ENCODE assay signal across 8 cellular contexts in the genomic region with DNA sequence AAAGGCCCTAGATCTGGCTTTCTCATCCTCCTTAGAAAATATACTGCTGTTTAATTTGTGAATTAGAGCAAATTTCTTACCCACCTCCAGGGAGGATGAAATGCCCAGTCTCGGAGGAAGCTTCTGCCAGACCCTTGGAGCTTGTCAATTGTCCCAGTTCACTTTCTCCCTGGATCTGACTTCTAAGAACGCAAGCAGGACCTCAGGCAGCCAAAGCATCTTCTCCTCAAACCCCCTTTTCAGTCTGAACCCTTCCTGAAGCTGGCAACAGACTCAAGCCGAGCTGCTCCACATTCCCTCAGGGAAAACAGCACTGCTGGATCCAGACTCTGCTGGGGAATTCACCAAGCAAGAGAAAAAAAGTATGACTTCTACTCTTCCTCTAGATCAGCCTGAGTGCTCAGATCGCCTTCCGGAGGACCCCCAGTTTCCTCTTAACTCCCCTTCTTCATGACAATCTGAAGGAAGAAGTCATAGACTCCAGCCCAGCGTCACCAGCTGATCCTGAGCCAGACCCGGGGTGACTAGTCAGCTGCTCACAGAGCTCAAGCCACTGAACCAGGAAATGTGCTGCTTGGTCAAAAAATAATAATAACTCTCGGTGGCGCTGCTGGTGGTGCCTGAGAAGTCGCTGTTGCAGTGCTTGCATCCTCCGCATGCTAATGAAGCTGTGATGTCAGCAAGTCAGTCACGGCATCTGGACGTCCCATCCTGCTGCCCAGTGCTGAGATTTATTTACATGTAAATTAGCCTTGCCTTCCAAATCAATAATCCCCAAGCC. TPM values are rescaled to one million over a fixed set of nuclear protein-coding genes. Genes with fewer than 3 reads are reported as not detected.
A peak's percentile ranks its signal among the peaks of the same experiment; 100 is the strongest.
DNase-seq lines count a peak whose midpoint lies in the region; ATAC-seq and TF ChIP-seq lines count a peak whose summit lies in the region.

A gene with protein sequence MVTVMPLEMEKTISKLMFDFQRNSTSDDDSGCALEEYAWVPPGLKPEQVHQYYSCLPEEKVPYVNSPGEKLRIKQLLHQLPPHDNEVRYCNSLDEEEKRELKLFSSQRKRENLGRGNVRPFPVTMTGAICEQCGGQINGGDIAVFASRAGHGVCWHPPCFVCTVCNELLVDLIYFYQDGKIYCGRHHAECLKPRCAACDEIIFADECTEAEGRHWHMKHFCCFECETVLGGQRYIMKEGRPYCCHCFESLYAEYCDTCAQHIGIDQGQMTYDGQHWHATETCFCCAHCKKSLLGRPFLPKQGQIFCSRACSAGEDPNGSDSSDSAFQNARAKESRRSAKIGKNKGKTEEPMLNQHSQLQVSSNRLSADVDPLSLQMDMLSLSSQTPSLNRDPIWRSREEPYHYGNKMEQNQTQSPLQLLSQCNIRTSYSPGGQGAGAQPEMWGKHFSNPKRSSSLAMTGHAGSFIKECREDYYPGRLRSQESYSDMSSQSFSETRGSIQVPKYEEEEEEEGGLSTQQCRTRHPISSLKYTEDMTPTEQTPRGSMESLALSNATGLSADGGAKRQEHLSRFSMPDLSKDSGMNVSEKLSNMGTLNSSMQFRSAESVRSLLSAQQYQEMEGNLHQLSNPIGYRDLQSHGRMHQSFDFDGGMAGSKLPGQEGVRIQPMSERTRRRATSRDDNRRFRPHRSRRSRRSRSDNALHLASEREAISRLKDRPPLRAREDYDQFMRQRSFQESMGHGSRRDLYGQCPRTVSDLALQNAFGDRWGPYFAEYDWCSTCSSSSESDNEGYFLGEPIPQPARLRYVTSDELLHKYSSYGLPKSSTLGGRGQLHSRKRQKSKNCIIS (minus strand): TSS at position 641 of the 781 bp plus-strand sequence. CDS start 26,539 bp downstream, outside the sequence.

- H3K36me3 ChIP-seq in SJSA1 = no peaks in the 10 kb centered on the region

- peak within 1 kb of the TSS; percentile 42 for H3K4me3 ChIP-seq in SJSA1
- H3K4me3 ChIP-seq in fibroblast of villous mesenchyme (ENCODE audit: low read depth, low read length) = peak within 1 kb of the TSS; percentile 65

- ATAC-seq in GM18505 (IDR thresholded peaks at IDR 0.05; ENCODE audit: unreplicated experiment) (peak; percentile 62), HG02852 (IDR thresholded peaks at IDR 0.05; ENCODE audit: unreplicated experiment) (peak; percentile 90)
- peak in 1 of 2 donors; percentile 45 for ATAC-seq in natural killer cell treated with Interleukin-12 subunit alpha and Interleukin-12 subunit beta and Interleukin-15 and Interleukin-18, amount 100 ng/mL, for 72 hours
- no peak for ATAC-seq in activated T-cell treated with anti-CD3 and anti-CD28 coated beads, Interleukin-2, amount 50 U/mL, for 72 hours (replicated peaks in 1 of 2)

- peak within 1 kb of the TSS; percentile 74 for H3K27ac ChIP-seq in SJSA1

- H3K27me3 ChIP-seq in SJSA1 (replicated peaks) = no peaks in the 10 kb centered on the region

- H3K27me3 Mint-ChIP-seq in natural killer cell treated with Interleukin-12 subunit alpha and Interleukin-12 subunit beta and Interleukin-15 and Interleukin-18, amount 100 ng/mL, for 72 hours = no peaks in the 10 kb centered on the region
- peaks cover 2% of the 10 kb centered on the region for H3K27me3 Mint-ChIP-seq in T-helper 2 cell treated with Interferon-gamma antibody and Interleukin-4, amounts not matched to agents 5 μg/mL and 100 μg/mL, for 36 hours (ENCODE audit: low read depth)
- H3K27me3 Mint-ChIP-seq in activated T-cell treated with anti-CD3 and anti-CD28 coated beads, Interleukin-2, amount 50 U/mL, for 72 hours (ENCODE audit: low read depth) = no peaks in the 10 kb centered on the region

- H3K4me1 ChIP-seq in SJSA1 (replicated peaks) = peaks cover 64% of the 10 kb centered on the region

- TF ChIP-seq CTCF in fibroblast of villous mesenchyme (IDR thresholded peaks at IDR 0.05; ENCODE audit: insufficient read depth, low read depth, low read length) = peak; percentile 26

- peak; percentile 80 to 85 for DNase-seq in SJSA1 (ENCODE audit: low read depth in 1 of 2, low spot score in 2 of 2)
- peak; percentile 95 for DNase-seq in fibroblast of villous mesenchyme (ENCODE audit: low read depth)
- DNase-seq in natural killer cell treated with Interleukin-12 subunit alpha and Interleukin-12 subunit beta and Interleukin-15 and Interleukin-18, amount 100 ng/mL, for 72 hours (ENCODE audit: low spot score) = no peak
- DNase-seq in GM19238 (ENCODE audit: insufficient read length, low spot score) = no peak
- no peak for DNase-seq in T-helper 2 cell treated with Interferon-gamma antibody and Interleukin-4, amounts not matched to agents 5 μg/mL and 100 μg/mL, for 36 hours (ENCODE audit: low spot score)
- no peak for DNase-seq in activated T-cell treated with anti-CD3 and anti-CD28 coated beads, Interleukin-2, amount 50 U/mL, for 72 hours

- no peak for TF ChIP-seq POLR2A in GM18505 (IDR thresholded peaks at IDR 0.05; ENCODE audit: borderline replicate concordance, extremely low read depth, insufficient read depth, insufficient read length)

- peak within 1 kb of the TSS; percentile 31 for H3K4me3 Mint-ChIP-seq in natural killer cell treated with Interleukin-12 subunit alpha and Interleukin-12 subunit beta and Interleukin-15 and Interleukin-18, amount 100 ng/mL, for 72 hours
- H3K4me3 Mint-ChIP-seq in T-helper 2 cell treated with Interferon-gamma antibody and Interleukin-4, amounts not matched to agents 5 μg/mL and 100 μg/mL, for 36 hours = no peak within 1 kb of the TSS
- H3K4me3 Mint-ChIP-seq in activated T-cell treated with anti-CD3 and anti-CD28 coated beads, Interleukin-2, amount 50 U/mL, for 72 hours = no peak within 1 kb of the TSS

- H3K9me3 Mint-ChIP-seq in natural killer cell treated with Interleukin-12 subunit alpha and Interleukin-12 subunit beta and Interleukin-15 and Interleukin-18, amount 100 ng/mL, for 72 hours = no peaks in the 10 kb centered on the region
- no peaks in the 10 kb centered on the region for H3K9me3 Mint-ChIP-seq in T-helper 2 cell treated with Interferon-gamma antibody and Interleukin-4, amounts not matched to agents 5 μg/mL and 100 μg/mL, for 36 hours
- H3K9me3 Mint-ChIP-seq in activated T-cell treated with anti-CD3 and anti-CD28 coated beads, Interleukin-2, amount 50 U/mL, for 72 hours = no peaks in the 10 kb centered on the region

- no peaks in the 10 kb centered on the region for H3K36me3 Mint-ChIP-seq in natural killer cell treated with Interleukin-12 subunit alpha and Interleukin-12 subunit beta and Interleukin-15 and Interleukin-18, amount 100 ng/mL, for 72 hours
- H3K36me3 Mint-ChIP-seq in T-helper 2 cell treated with Interferon-gamma antibody and Interleukin-4, amounts not matched to agents 5 μg/mL and 100 μg/mL, for 36 hours (ENCODE audit: low read depth) = no peaks in the 10 kb centered on the region
- no peaks in the 10 kb centered on the region for H3K36me3 Mint-ChIP-seq in activated T-cell treated with anti-CD3 and anti-CD28 coated beads, Interleukin-2, amount 50 U/mL, for 72 hours (ENCODE audit: insufficient read depth in 2 of 2)

- H3K4me1 Mint-ChIP-seq in natural killer cell treated with Interleukin-12 subunit alpha and Interleukin-12 subunit beta and Interleukin-15 and Interleukin-18, amount 100 ng/mL, for 72 hours (ENCODE audit: low read depth in 2 of 2) = no peaks in the 10 kb centered on the region
- H3K4me1 Mint-ChIP-seq in T-helper 2 cell treated with Interferon-gamma antibody and Interleukin-4, amounts not matched to agents 5 μg/mL and 100 μg/mL, for 36 hours (ENCODE audit: low read depth) = peaks cover 1% of the 10 kb centered on the region
- no peaks in the 10 kb centered on the region for H3K4me1 Mint-ChIP-seq in activated T-cell treated with anti-CD3 and anti-CD28 coated beads, Interleukin-2, amount 50 U/mL, for 72 hours (ENCODE audit: low read depth)

- H3K9me3 ChIP-seq in SJSA1 (replicated peaks) = no peaks in the 10 kb centered on the region

- H3K27ac Mint-ChIP-seq in natural killer cell treated with Interleukin-12 subunit alpha and Interleukin-12 subunit beta and Interleukin-15 and Interleukin-18, amount 100 ng/mL, for 72 hours = peak within 1 kb of the TSS in 1 of 2 donors; percentile 48
- H3K27ac Mint-ChIP-seq in T-helper 2 cell treated with Interferon-gamma antibody and Interleukin-4, amounts not matched to agents 5 μg/mL and 100 μg/mL, for 36 hours = no peak within 1 kb of the TSS
- H3K27ac Mint-ChIP-seq in activated T-cell treated with anti-CD3 and anti-CD28 coated beads, Interleukin-2, amount 50 U/mL, for 72 hours = no peak within 1 kb of the TSS

RNA-seq across cellular contexts. Expression of the gene that starts here (rescaled TPM):
- total RNA-seq in SJSA1 (2014; rRNA removed; shearing (Covaris generic)) = 9.7 and 18.3 TPM in 2 replicates
- 36.3 and 42.2 TPM in 2 replicates for total RNA-seq in fibroblast of villous mesenchyme
- under 1 TPM in 1 of 2 donors, not detected in 1; 0.59 TPM for total RNA-seq in natural killer cell treated with Interleukin-12 subunit alpha and Interleukin-12 subunit beta and Interleukin-15 and Interleukin-18, amount 100 ng/mL, for 72 hours
- total RNA-seq in activated T-cell treated with anti-CD3 and anti-CD28 coated beads, Interleukin-2, amount 50 U/mL, for 72 hours = under 1 TPM; 0.09 to 0.17 TPM

Comparison
In these comparisons a context has a peak if more than half of its experiments do, and no peak if none do; other contexts are left out.
1. ATAC-seq: peak in GM18505 (single experiment) and HG02852 (single experiment); none in activated T-cell treated with anti-CD3 and anti-CD28 coated beads, Interleukin-2, amount 50 U/mL, for 72 hours (0 of 2).
2. DNase-seq: peak in SJSA1 (2 of 2) and fibroblast of villous mesenchyme (single experiment); none in natural killer cell treated with Interleukin-12 subunit alpha and Interleukin-12 subunit beta and Interleukin-15 and Interleukin-18, amount 100 ng/mL, for 72 hours (single experiment), GM19238 (single experiment), T-helper 2 cell treated with Interferon-gamma antibody and Interleukin-4, amounts not matched to agents 5 μg/mL and 100 μg/mL, for 36 hours (single experiment) and activated T-cell treated with anti-CD3 and anti-CD28 coated beads, Interleukin-2, amount 50 U/mL, for 72 hours (0 of 2).